21 cellular contexts compared by ENCODE assay signal in the genomic region with DNA sequence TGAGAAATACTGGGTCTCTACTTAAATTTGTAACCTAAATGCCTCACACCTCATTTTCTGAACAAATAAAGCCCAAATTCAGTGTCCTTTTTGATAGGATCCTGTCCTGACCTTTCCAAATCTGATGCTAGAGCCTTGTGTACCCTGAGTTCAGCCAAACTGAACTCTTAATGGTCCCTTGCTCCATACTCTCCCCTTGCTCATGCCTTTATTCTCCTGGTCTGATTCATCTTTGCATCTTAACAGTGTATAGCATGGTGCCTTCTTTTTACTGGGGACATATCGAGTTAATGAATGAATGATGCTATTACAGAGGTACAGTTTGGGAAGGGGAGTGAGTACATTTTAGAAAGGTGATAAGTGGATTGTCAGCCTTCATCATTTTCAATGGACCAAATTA. TPM values are rescaled to one million over a fixed set of nuclear protein-coding genes. Genes with fewer than 3 reads are reported as not detected.
A peak's percentile ranks its signal among the peaks of the same experiment; 100 is the strongest.
DNase-seq lines count a peak whose midpoint lies in the region; ATAC-seq and TF ChIP-seq lines count a peak whose summit lies in the region.
"Had no signal": no experiment of that assay in that cellular context is flagged by ENCODE, and none has a peak within 500 bp of the region (broad histone marks: within the 10 kb centered on the region; RNA-seq: fewer than 3 reads in every experiment).

No MANE protein-coding gene starts in this region.

- peaks cover 14% of the 10 kb centered on the region for H3K4me1 ChIP-seq in cardiac muscle cell (ENCODE audit: low read depth)
- no peaks in the 10 kb centered on the region for H3K4me1 ChIP-seq in Panc1 (ENCODE audit: control insufficient read depth, insufficient read depth, low read length)
- H3K4me1 ChIP-seq in psoas muscle = peaks cover 42% of the 10 kb centered on the region

- POLR2A ChIA-PET in Panc1 (lab: Charles Lee) = no interaction called here

- H3K4me3 ChIP-seq in cardiac muscle cell (no peak overlapping the region), Panc1 (ENCODE audit: low read depth in 2 of 2, low read length in 2 of 2) (no peak overlapping the region), psoas muscle (no peak overlapping the region)
- H3K4me3 ChIP-seq: A549, GM23248, MG63, PC-9 had no signal

- peaks cover 29 to 45% of the 10 kb centered on the region in 2 donors for H3K4me1 Mint-ChIP-seq in effector memory CD8-positive, alpha-beta T cell (ENCODE audit: low read depth in 2 of 2)

- H3K9me3 Mint-ChIP-seq in effector memory CD8-positive, alpha-beta T cell = no peaks in the 10 kb centered on the region

- H3K4me3 Mint-ChIP-seq in effector memory CD8-positive, alpha-beta T cell = no peak overlapping the region

- intact Hi-C loops in left ventricle myocardium superior (cut with micrococcal nuclease) (no loop called here), Panc1 (cut with micrococcal nuclease; ENCODE audit: unreplicated experiment) (no loop called here), psoas muscle (cut with DNase I) (no loop called here)

- H3K27me3 Mint-ChIP-seq in effector memory CD8-positive, alpha-beta T cell = no peaks in the 10 kb centered on the region

- TF ChIP-seq CTCF in cardiac muscle cell (IDR thresholded peaks at IDR 0.05; ENCODE audit: low read depth, low read length) = no peak
- TF ChIP-seq CTCF in Panc1 (IDR thresholded peaks at IDR 0.05) = no peak
- no peak for TF ChIP-seq CTCF in psoas muscle (IDR thresholded peaks at IDR 0.05)

- H3K27me3 ChIP-seq in cardiac muscle cell = no peaks in the 10 kb centered on the region
- H3K27me3 ChIP-seq in Panc1 (ENCODE audit: control insufficient read depth, insufficient read depth, low read length) = no peaks in the 10 kb centered on the region
- H3K27me3 ChIP-seq in psoas muscle (ENCODE audit: insufficient read depth in 3 of 3, low read length in 2 of 3) = no peaks in the 10 kb centered on the region
- H3K27me3 ChIP-seq: MG63 had no signal

- ATAC-seq in left ventricle myocardium superior (no peak), Panc1 (no peak), psoas muscle (peak in 3 of 4 donors; percentile 25 to 61 (median 61))
- ATAC-seq in effector memory CD8-positive, alpha-beta T cell (replicated peaks) = no peak

- CTCF ChIA-PET in Panc1 (lab: Charles Lee) = no interaction called here

- peak overlapping the region; percentile 77 for H3K27ac ChIP-seq in cardiac muscle cell
- H3K27ac ChIP-seq in Panc1 (ENCODE audit: low read length) = no peak overlapping the region
- H3K27ac ChIP-seq in psoas muscle = no peak overlapping the region
- H3K27ac ChIP-seq: A549, GM23248, HL-60, PC-9 had no signal

- no peaks in the 10 kb centered on the region for H3K9me3 ChIP-seq in cardiac muscle cell (ENCODE audit: low read depth)
- H3K9me3 ChIP-seq in Panc1 (ENCODE audit: control insufficient read depth, insufficient read depth, low read depth, low read length) = no peaks in the 10 kb centered on the region
- no peaks in the 10 kb centered on the region for H3K9me3 ChIP-seq in psoas muscle
- H3K9me3 ChIP-seq: A549, MG63 had no signal

- WGBS in psoas muscle, 3 donors = 84 to 97% (median 94%) methylated on average over 1 of the region's 1 CpG

- DNase-seq in cardiac muscle cell (ENCODE audit: low read depth in 1 of 2, low spot score in 1 of 2) = no peak
- no peak for DNase-seq in left ventricle myocardium superior
- no peak for DNase-seq in Panc1 (ENCODE audit: low read depth, low spot score)
- DNase-seq in effector memory CD8-positive, alpha-beta T cell = no peak
- DNase-seq in psoas muscle = no peak
- DNase-seq in GM19240 (ENCODE audit: insufficient read length, low spot score) = no peak
- DNase-seq in 8988T = no peak
- DNase-seq in germinal center (ENCODE audit: low spot score) = no peak
- DNase-seq: DMS 273 treated with DMSO at 0.1 percent for 48 hours, DND-41, GM23248, HCEC 1CT, Karpas-422, MG63, NCI-H1048, NCI-H1930, NCI-H226, NCI-H524, PC-9 had no signal

- BruUV-seq in Panc1 (replicated peaks; lab: Mats Ljungman, UMichigan) = TSS peak; percentile 55

- H3K36me3 Mint-ChIP-seq in effector memory CD8-positive, alpha-beta T cell (ENCODE audit: insufficient read depth) = peaks cover 83% of the 10 kb centered on the region

- H3K36me3 ChIP-seq in cardiac muscle cell = peaks cover 17% of the 10 kb centered on the region
- H3K36me3 ChIP-seq in Panc1 (ENCODE audit: control insufficient read depth, insufficient read depth, low read length) = peaks cover 2% of the 10 kb centered on the region
- H3K36me3 ChIP-seq in psoas muscle (ENCODE audit: insufficient read depth in 1 of 2, low read depth in 1 of 2) = peaks cover 0 to 54% of the 10 kb centered on the region in 2 donors

- in situ Hi-C loops in Panc1 (cut with HindIII; ENCODE audit: low pct_unique_long_range_greater_than_20kb, low sequenced_read_pairs) = no loop called here

- peak overlapping the region; percentile 2 to 32 for H3K27ac Mint-ChIP-seq in effector memory CD8-positive, alpha-beta T cell

RNA-seq across cellular contexts. Expression of a gene that starts 9.2 kb away (rescaled TPM):
- total RNA-seq in cardiac muscle cell = 29.7 and 37.9 TPM in 2 replicates
- polyA plus RNA-seq in cardiac muscle cell = 37.8 and 44.0 TPM in 2 replicates
- 38.5 TPM for total RNA-seq in left ventricle myocardium superior
- 58.7 TPM for total RNA-seq in Panc1 (2021; ENCODE audit: unreplicated experiment)
- polyA plus RNA-seq in Panc1 (2012; ENCODE audit: insufficient read length) = 17.9 TPM
- total RNA-seq in psoas muscle = 10 to 100 TPM; 38.5 to 56.2 (median 43.2) TPM
- 10 to 100 TPM in 1 of 3 donors, 1 to 10 TPM in 2; 6.0 to 29.9 (median 6.1) TPM for polyA plus RNA-seq in psoas muscle

RNA-seq across cellular contexts. Expression of a gene that starts 56.1 kb away (rescaled TPM):
- total RNA-seq in cardiac muscle cell = 1.1 and 2.8 TPM in 2 replicates
- polyA plus RNA-seq in cardiac muscle cell = 0.96 and 1.8 TPM in 2 replicates
- 1.4 TPM for total RNA-seq in left ventricle myocardium superior
- total RNA-seq in Panc1 (2021; ENCODE audit: unreplicated experiment) = 7.5 TPM
- polyA plus RNA-seq in Panc1 (2012; ENCODE audit: insufficient read length) = 7.7 TPM
- total RNA-seq in psoas muscle = 1 to 10 TPM; 3.2 to 6.5 (median 4.3) TPM
- polyA plus RNA-seq in psoas muscle = 1 to 10 TPM; 1.6 to 4.6 (median 3.1) TPM
- total RNA-seq: GM23248 had no signal

Comparison
In these comparisons a context has a peak if more than half of its experiments do, and no peak if none do; other contexts are left out.
1. ATAC-seq: peak in psoas muscle (3 of 4); none in left ventricle myocardium superior (single experiment), Panc1 (single experiment) and effector memory CD8-positive, alpha-beta T cell (single experiment).